In genomic region chr2:235556086-235556485, GRCh38 we compare ENCODE assay signal across 17 cellular contexts.
DNase-seq lines count a peak whose midpoint lies in the region; ATAC-seq and TF ChIP-seq lines count a peak whose summit lies in the region.
"Had no signal": no experiment of that assay in that cellular context is flagged by ENCODE, and none has a peak within 500 bp of the region (broad histone marks: within the 10 kb centered on the region; RNA-seq: fewer than 3 reads in every experiment).

No MANE protein-coding gene starts in this region.

- H3K9ac ChIP-seq in mesenchymal stem cell (ENCODE audit: low read length): no peak overlapping the region
- H3K9ac ChIP-seq in trophoblast cell (ENCODE audit: low read length): no peak overlapping the region

- 97% methylated on average over 3 of the region's 3 CpGs for WGBS in mesenchymal stem cell
- no CpG with 5 or more reads among the region's 3 CpGs for WGBS in trophoblast cell (ENCODE audit: extremely low coverage, insufficient coverage, insufficient read length)

- no peaks in the 10 kb centered on the region for H3K9me3 ChIP-seq in mesenchymal stem cell (ENCODE audit: control insufficient read depth, low read length)
- no peaks in the 10 kb centered on the region for H3K9me3 ChIP-seq in trophoblast cell (ENCODE audit: insufficient read depth, low read depth, low read length)
- H3K9me3 ChIP-seq in uterus: no peaks in the 10 kb centered on the region
- no peaks in the 10 kb centered on the region for H3K9me3 ChIP-seq in mucosa of descending colon
- H3K9me3 ChIP-seq: HAP-1 had no signal

- TF ChIP-seq CTCF in chondrocyte (IDR thresholded peaks at IDR 0.05) (no peak), uterus (IDR thresholded peaks at IDR 0.05) (no peak), mucosa of descending colon (IDR thresholded peaks at IDR 0.05) (no peak)

- no peak overlapping the region for H3K4me2 ChIP-seq in mesenchymal stem cell (ENCODE audit: low read length, poor library complexity, severe bottlenecking)
- no peak overlapping the region for H3K4me2 ChIP-seq in trophoblast cell (ENCODE audit: low read length)

- peaks cover 22% of the 10 kb centered on the region for H3K4me1 Mint-ChIP-seq in chondrocyte (ENCODE audit: low read depth)

- intact Hi-C loops in uterus (cut with DNase I; ENCODE audit: low total_unique reads) (no loop called here), mucosa of descending colon (cut with DNase I, micrococcal nuclease) (no loop called here)

- H2BK120ac ChIP-seq in mesenchymal stem cell (ENCODE audit: low read depth, low read length): no peak overlapping the region
- H2BK120ac ChIP-seq in trophoblast cell (ENCODE audit: insufficient read depth, low read length, poor library complexity): no peak overlapping the region

- ATAC-seq in GM21515 (IDR thresholded peaks at IDR 0.05; ENCODE audit: unreplicated experiment) (no peak), mucosa of descending colon (no peak)

- no peak overlapping the region for H3K4me3 ChIP-seq in mesenchymal stem cell (ENCODE audit: insufficient read depth in 1 of 2, low read depth in 1 of 2, low read length in 2 of 2)
- no peak overlapping the region for H3K4me3 ChIP-seq in trophoblast cell (ENCODE audit: low read depth, low read length)
- no peak overlapping the region for H3K4me3 ChIP-seq in uterus
- H3K4me3 ChIP-seq in mucosa of descending colon: no peak overlapping the region
- H3K4me3 ChIP-seq: HAP-1 had no signal

- peaks cover 33% of the 10 kb centered on the region for H3K4me1 ChIP-seq in mesenchymal stem cell (ENCODE audit: control insufficient read depth, insufficient read depth, low read depth, low read length)
- peaks cover 0 to 2% of the 10 kb centered on the region in 2 experiments for H3K4me1 ChIP-seq in trophoblast cell (ENCODE audit: control insufficient read depth in 1 of 2, insufficient read depth in 2 of 2, low read length in 2 of 2)
- no peaks in the 10 kb centered on the region for H3K4me1 ChIP-seq in uterus
- H3K4me1 ChIP-seq in mucosa of descending colon (ENCODE audit: low read depth): peaks cover 22% of the 10 kb centered on the region

- peak overlapping the region; percentile 40 for H4K91ac ChIP-seq in mesenchymal stem cell (ENCODE audit: low read length)
- H4K91ac ChIP-seq in trophoblast cell (ENCODE audit: low read depth, low read length): no peak overlapping the region

- no peak overlapping the region for H2BK5ac ChIP-seq in mesenchymal stem cell (ENCODE audit: low read depth, low read length, poor library complexity, severe bottlenecking)
- H2BK5ac ChIP-seq in trophoblast cell (ENCODE audit: low read depth, low read length, poor library complexity): no peak overlapping the region

- no peaks in the 10 kb centered on the region for H3K9me3 Mint-ChIP-seq in chondrocyte (ENCODE audit: low read depth)
- H3K9me3 Mint-ChIP-seq: CD4-positive, alpha-beta T cell; HFFc6 had no signal

- no peaks in the 10 kb centered on the region for H3K27me3 Mint-ChIP-seq in chondrocyte (ENCODE audit: low read depth)

- H2BK12ac ChIP-seq in mesenchymal stem cell (ENCODE audit: low read length in 2 of 2) (no peak overlapping the region), trophoblast cell (ENCODE audit: low read length) (no peak overlapping the region)

- no peak overlapping the region for H3K4me3 Mint-ChIP-seq in chondrocyte (ENCODE audit: unreplicated experiment)
- H3K4me3 Mint-ChIP-seq: CD14-positive monocyte; CD4-positive, alpha-beta T cell; HFFc6 had no signal

- H3K18ac ChIP-seq in mesenchymal stem cell (ENCODE audit: low read depth in 1 of 2, low read length in 2 of 2): no peak overlapping the region
- no peak overlapping the region for H3K18ac ChIP-seq in trophoblast cell (ENCODE audit: low read length)

- H3K79me1 ChIP-seq in mesenchymal stem cell (replicated peaks; ENCODE audit: low read length, poor library complexity, severe bottlenecking) (peaks cover 61% of the 10 kb centered on the region), trophoblast cell (ENCODE audit: low read length) (no peaks in the 10 kb centered on the region)

- peak overlapping the region; percentile 5 for H2AK5ac ChIP-seq in mesenchymal stem cell (ENCODE audit: low read length, severe bottlenecking)
- no peak overlapping the region for H2AK5ac ChIP-seq in trophoblast cell (ENCODE audit: low read length)

- H3K4ac ChIP-seq in mesenchymal stem cell (ENCODE audit: low read depth in 1 of 2, low read length in 2 of 2): peak overlapping the region in 1 of 2 experiments; percentile 7
- H3K4ac ChIP-seq in trophoblast cell (ENCODE audit: low read depth, low read length): peak overlapping the region; percentile 50

- no peak overlapping the region for H4K12ac ChIP-seq in trophoblast cell (ENCODE audit: low read depth, low read length)

- H2AFZ ChIP-seq in mesenchymal stem cell (ENCODE audit: low read depth, low read length): no peak overlapping the region
- no peak overlapping the region for H2AFZ ChIP-seq in trophoblast cell (ENCODE audit: insufficient read depth, low read length, poor library complexity)

- H3K36me3 ChIP-seq in mesenchymal stem cell (ENCODE audit: control insufficient read depth in 1 of 2, insufficient read depth in 2 of 2, low read depth in 1 of 2, low read length in 2 of 2) (no peaks in the 10 kb centered on the region), trophoblast cell (ENCODE audit: control insufficient read depth in 1 of 2, insufficient read depth in 2 of 2, low read length in 2 of 2) (no peaks in the 10 kb centered on the region), uterus (no peaks in the 10 kb centered on the region), mucosa of descending colon (ENCODE audit: low read depth) (no peaks in the 10 kb centered on the region)
- H3K36me3 ChIP-seq: HAP-1 had no signal

- H4K8ac ChIP-seq in mesenchymal stem cell (ENCODE audit: low read length) (no peak overlapping the region), trophoblast cell (ENCODE audit: low read depth, low read length) (no peak overlapping the region)

- TF ChIP-seq POLR2A in uterus (IDR thresholded peaks at IDR 0.05): no peak

- no peak overlapping the region for H2BK15ac ChIP-seq in mesenchymal stem cell (ENCODE audit: low read depth, poor library complexity, severe bottlenecking)

- H3K27ac ChIP-seq in mesenchymal stem cell (ENCODE audit: low read length, poor library complexity, severe bottlenecking) (no peak overlapping the region), trophoblast cell (ENCODE audit: low read depth, low read length) (no peak overlapping the region), uterus (no peak overlapping the region)

- H3K27ac Mint-ChIP-seq in chondrocyte (ENCODE audit: unreplicated experiment): no peak overlapping the region
- H3K27ac Mint-ChIP-seq: CD4-positive, alpha-beta T cell; HFFc6 had no signal

- H3K79me2 ChIP-seq in trophoblast cell (ENCODE audit: control insufficient read depth, insufficient read depth, low read length, poor library complexity): peaks cover 8% of the 10 kb centered on the region

- no peaks in the 10 kb centered on the region for H3K36me3 Mint-ChIP-seq in chondrocyte (ENCODE audit: low read depth)
- H3K36me3 Mint-ChIP-seq: CD14-positive monocyte had no signal

- peak overlapping the region in 1 of 2 experiments; percentile 23 for H3K23ac ChIP-seq in mesenchymal stem cell (ENCODE audit: low read length in 2 of 2)
- H3K23ac ChIP-seq in trophoblast cell (ENCODE audit: low read length): no peak overlapping the region

- H3K27me3 ChIP-seq in mesenchymal stem cell (ENCODE audit: control insufficient read depth in 1 of 2, insufficient read depth in 1 of 2, low read length in 2 of 2) (no peaks in the 10 kb centered on the region), trophoblast cell (ENCODE audit: insufficient read depth, low read length) (no peaks in the 10 kb centered on the region), uterus (no peaks in the 10 kb centered on the region)

- DNase-seq in chondrocyte (ENCODE audit: low spot score) (peak; percentile 55), mesenchymal stem cell (no peak), trophoblast cell (no peak), NCI-H1417 (lab: John Stamatoyannopoulos, UW) (no peak), uterus (no peak), mucosa of descending colon (no peak)
- DNase-seq: Calu3; CD4-positive, alpha-beta T cell; COR-L47; DMS53; DMS79 treated with DMSO at 0.1 percent for 48 hours; GF-D8; GOT3; HFFc6 had no signal

- H3K14ac ChIP-seq in mesenchymal stem cell (ENCODE audit: low read length in 2 of 2) (peak overlapping the region in 1 of 2 experiments; percentile 18), trophoblast cell (ENCODE audit: low read length) (no peak overlapping the region)
